ENCODE assay signal across 18 cellular contexts in the genomic region with DNA sequence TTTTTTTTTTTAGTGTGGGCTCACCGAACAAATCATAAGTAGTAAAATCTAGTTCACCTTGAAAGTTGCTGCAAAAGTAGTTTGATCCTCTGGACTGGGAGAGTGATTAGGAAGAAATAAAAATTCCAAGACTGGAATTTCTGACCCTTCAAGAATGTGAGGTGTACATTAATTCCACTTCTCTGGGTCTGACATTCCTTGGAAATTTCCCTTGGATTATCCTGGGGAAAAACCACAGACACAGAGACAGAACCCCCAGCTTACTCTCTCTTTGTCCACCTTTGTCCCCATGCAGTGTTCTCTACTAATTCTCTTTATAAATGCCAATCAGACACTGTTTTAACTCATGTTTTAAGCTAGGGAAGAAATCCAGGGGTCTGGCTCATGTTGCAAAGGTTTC.
DNase-seq lines count a peak whose midpoint lies in the region; ATAC-seq, FAIRE-seq and TF ChIP-seq lines count a peak whose summit lies in the region.
"Had no signal": no experiment of that assay in that cellular context is flagged by ENCODE, and none has a peak within 500 bp of the region (broad histone marks: within the 10 kb centered on the region; RNA-seq: fewer than 3 reads in every experiment).

No MANE protein-coding gene starts in this region.

- H3K27me3 ChIP-seq in neural progenitor cell (no peaks in the 10 kb centered on the region), vagina (no peaks in the 10 kb centered on the region), colonic mucosa (no peaks in the 10 kb centered on the region)

- DNase-seq in RCC 7860 (ENCODE audit: low spot score) (peak; percentile 64), glomerular visceral epithelial cell (ENCODE audit: extremely low spot score) (peak; percentile 49), neural progenitor cell (ENCODE audit: low spot score) (peak; percentile 51), substantia nigra (lab: John Stamatoyannopoulos, UW) (no peak), vagina (ENCODE audit: extremely low spot score in 2 of 2) (no peak), colonic mucosa (no peak)
- DNase-seq: DMS79 treated with DMSO at 0.1 percent for 48 hours, H7, Karpas-422, NCI-H1417 treated with DMSO at 0.1 percent for 48 hours, NCI-H187 treated with DMSO at 0.1 percent for 48 hours, NCI-H345, NCI-H524 treated with DMSO at 0.1 percent for 48 hours, PC-3 had no signal

- H3K36me3 ChIP-seq in neural progenitor cell (no peaks in the 10 kb centered on the region), vagina (no peaks in the 10 kb centered on the region), colonic mucosa (no peaks in the 10 kb centered on the region)

- no peaks in the 10 kb centered on the region for H3K9me3 ChIP-seq in neural progenitor cell (ENCODE audit: low read depth)
- no peaks in the 10 kb centered on the region for H3K9me3 ChIP-seq in vagina
- no peaks in the 10 kb centered on the region for H3K9me3 ChIP-seq in colonic mucosa

- no peak for TF ChIP-seq POLR2A in vagina (IDR thresholded peaks at IDR 0.05)

- no peak overlapping the region for H3K4me3 Mint-ChIP-seq in neural progenitor cell
- H3K4me3 Mint-ChIP-seq: B cell, IgD-negative memory B cell had no signal

- H2AFZ ChIP-seq in neural progenitor cell (replicated peaks), result no peak overlapping the region

- ATAC-seq in activated CD4-positive, CD25-positive, alpha-beta regulatory T cell treated with anti-CD3 and anti-CD28 coated beads, Interleukin-2, amount 50 U/mL, for 24 hours, result no peak
- ATAC-seq: PC-3 had no signal

- no peak for TF ChIP-seq CTCF in neural progenitor cell (IDR thresholded peaks at IDR 0.05)
- TF ChIP-seq CTCF in vagina (IDR thresholded peaks at IDR 0.05), result no peak
- no peak for TF ChIP-seq CTCF in colonic mucosa (IDR thresholded peaks at IDR 0.05)

- intact Hi-C loops in vagina (cut with DNase I) (no loop called here), colonic mucosa (cut with DNase I) (no loop called here)

- H3K4me1 Mint-ChIP-seq in neural progenitor cell, result peaks cover 50% of the 10 kb centered on the region
- H3K4me1 Mint-ChIP-seq: B cell, IgD-negative memory B cell had no signal

- peaks cover 43% of the 10 kb centered on the region for H3K4me1 ChIP-seq in neural progenitor cell
- H3K4me1 ChIP-seq in vagina, result no peaks in the 10 kb centered on the region
- no peaks in the 10 kb centered on the region for H3K4me1 ChIP-seq in colonic mucosa

- peaks cover 8% of the 10 kb centered on the region for H3K9me3 Mint-ChIP-seq in neural progenitor cell
- H3K9me3 Mint-ChIP-seq: IgD-negative memory B cell had no signal

- peak; percentile 85 for FAIRE-seq in RCC 7860 (lab: Jason Lieb, UNC)
- FAIRE-seq: HTR-8/SVneo had no signal

- no peak overlapping the region for H3K4me3 ChIP-seq in neural progenitor cell
- H3K4me3 ChIP-seq in vagina, result no peak overlapping the region
- H3K4me3 ChIP-seq in colonic mucosa, result no peak overlapping the region

- H3K4me2 ChIP-seq in neural progenitor cell, result peak overlapping the region; percentile 47

- peaks cover 3% of the 10 kb centered on the region for H3F3A ChIP-seq in neural progenitor cell (ENCODE audit: low read depth)

- H3K79me2 ChIP-seq in neural progenitor cell (ENCODE audit: low read depth), result no peaks in the 10 kb centered on the region

- H3K9ac ChIP-seq in neural progenitor cell (no peak overlapping the region), colonic mucosa (ENCODE audit: low read depth in 2 of 2, low read length in 2 of 2) (no peak overlapping the region)

- no peak overlapping the region for H3K27ac Mint-ChIP-seq in neural progenitor cell
- H3K27ac Mint-ChIP-seq: B cell, IgD-negative memory B cell had no signal

- H3K27ac ChIP-seq in neural progenitor cell, result no peak overlapping the region
- H3K27ac ChIP-seq in substantia nigra (ENCODE audit: low read depth, low read length, poor library complexity, severe bottlenecking), result no peak overlapping the region
- no peak overlapping the region for H3K27ac ChIP-seq in vagina
- no peak overlapping the region for H3K27ac ChIP-seq in colonic mucosa

- H4K20me1 ChIP-seq in neural progenitor cell (ENCODE audit: low read depth), result no peaks in the 10 kb centered on the region

- H3K36me3 Mint-ChIP-seq in neural progenitor cell, result peaks cover 5% of the 10 kb centered on the region
- H3K36me3 Mint-ChIP-seq: IgD-negative memory B cell had no signal

- H3K27me3 Mint-ChIP-seq in neural progenitor cell (ENCODE audit: insufficient read depth, low read depth), result peaks cover 11% of the 10 kb centered on the region

Comparison
In these comparisons a context has a peak if more than half of its experiments do, and no peak if none do; other contexts are left out.
1. DNase-seq: peak in RCC 7860 (single experiment), glomerular visceral epithelial cell (single experiment) and neural progenitor cell (single experiment); none in substantia nigra (0 of 49), vagina (0 of 2) and colonic mucosa (single experiment).